8 cellular contexts compared by ENCODE assay signal in the genomic region with DNA sequence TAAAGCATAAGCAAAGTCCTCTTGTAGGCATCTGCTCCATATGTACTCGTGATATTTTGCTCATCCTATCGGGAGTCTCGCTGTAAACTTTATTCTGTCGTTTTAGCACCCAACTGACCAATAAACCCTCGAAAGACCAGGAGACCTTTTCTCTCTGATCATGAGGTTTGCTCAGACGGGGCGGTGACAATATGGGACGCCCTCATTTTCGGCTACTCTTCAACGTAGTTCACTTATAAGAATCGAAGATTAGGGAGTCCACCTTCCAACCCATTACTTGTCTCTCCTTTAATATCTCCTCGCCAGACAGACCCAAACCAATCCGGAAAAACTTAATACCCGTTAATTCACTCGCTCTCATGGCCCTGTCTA. TPM values are rescaled to one million over a fixed set of nuclear protein-coding genes. Genes with fewer than 3 reads are reported as not detected.
A peak's percentile ranks its signal among the peaks of the same experiment; 100 is the strongest.
DNase-seq lines count a peak whose midpoint lies in the region; ATAC-seq, FAIRE-seq and TF ChIP-seq lines count a peak whose summit lies in the region.
"Not testable (repeated sequence)": the region's sequence is repeated elsewhere in the genome, so short reads cannot be mapped to it uniquely, and the experiment has no call there.

No MANE protein-coding gene starts in this region.

- H3K9me3 Mint-ChIP-seq in activated B cell treated with CpG ODN at 0.5 μM for 24 hours, result not testable (repeated sequence)

- not testable (repeated sequence) for H3K4me1 ChIP-seq in esophagus (ENCODE audit: control insufficient read depth in 2 of 2, insufficient read depth in 2 of 2, low read length in 1 of 2); pancreas
- H3K4me1 ChIP-seq in HepG2 (ENCODE audit: insufficient read depth, low read length) (peaks cover 22% of the 10 kb centered on the region), upper lobe of left lung (peaks cover 0 to 12% (median 6%) of the 10 kb centered on the region in 4 donors)

- H3K27ac Mint-ChIP-seq in activated B cell treated with CpG ODN at 0.5 μM for 24 hours, result peak overlapping the region; percentile 92

- H3K4me3 Mint-ChIP-seq in activated B cell treated with CpG ODN at 0.5 μM for 24 hours, result peak overlapping the region; percentile 92

- POLR2A ChIA-PET in activated B cell treated with CpG ODN at 0.5 μM for 24 hours (lab: Charles Lee) (interaction anchor here (1.7 kb wide), 1 partner anchor 40 kb away, joined by 6 read pairs; no protein-coding TSS in a partner anchor), HepG2 (lab: Yijun Ruan, JAX) (interaction anchor here (1.2 to 1.7 kb wide), 2 partner anchors 55 to 158 kb away, joined by 3 to 10 read pairs; partner anchors contain the start of gene KPNB1)

- H3K9me3 ChIP-seq in esophagus (ENCODE audit: control insufficient read depth in 2 of 2, insufficient read depth in 1 of 2, low read depth in 1 of 2, low read length in 1 of 2); HepG2 (ENCODE audit: low read length); pancreas; upper lobe of left lung: not testable (repeated sequence)

- WGBS in esophagus, 2 donors, result 6 to 8% methylated on average over 13 to 15 of the region's 15 CpGs
- under 1% methylated on average over 15 of the region's 15 CpGs for WGBS in HepG2 (ENCODE audit: low lambda C conversion rate)
- WGBS in pancreas, 2 donors, result 9 to 10% methylated on average over 14 of the region's 15 CpGs
- WGBS in upper lobe of left lung, 2 donors, result 5 to 10% methylated on average over 15 of the region's 15 CpGs

- not testable (repeated sequence) for H2AFZ ChIP-seq in HepG2 (ENCODE audit: low read length)

- intact Hi-C loops in activated B cell treated with CpG ODN at 0.5 μM for 24 hours (cut with micrococcal nuclease), result loop anchor here (2.0 kb wide), 1 partner anchor 39 kb away; the partner anchor contains the start of gene NPEPPS
- intact Hi-C loops in HepG2 (cut with micrococcal nuclease; ENCODE audit: unreplicated experiment); pancreas (cut with DNase I): not testable (repeated sequence)

- FAIRE-seq in GM12891 (lab: Jason Lieb, UNC), result peak; percentile 23
- FAIRE-seq in HepG2 (lab: Jason Lieb, UNC), result peak; percentile 18
- FAIRE-seq in pancreas (lab: Jason Lieb, UNC), result not testable (repeated sequence)

- not testable (repeated sequence) for H3K36me3 ChIP-seq in esophagus (ENCODE audit: control insufficient read depth in 2 of 2, insufficient read depth in 2 of 2, low read length in 1 of 2); HepG2 (replicated peaks in 1 of 2; ENCODE audit: control insufficient read depth in 1 of 2, insufficient read depth in 2 of 2, low read length in 2 of 2); pancreas
- H3K36me3 ChIP-seq in upper lobe of left lung, result peaks cover 0 to 16% (median 7%) of the 10 kb centered on the region in 4 donors

- not testable (repeated sequence) for H4K20me1 ChIP-seq in HepG2 (ENCODE audit: insufficient read depth, low read length)

- H3K27me3 Mint-ChIP-seq in activated B cell treated with CpG ODN at 0.5 μM for 24 hours, result not testable (repeated sequence)

- peaks cover 12% of the 10 kb centered on the region for H3K4me1 Mint-ChIP-seq in activated B cell treated with CpG ODN at 0.5 μM for 24 hours

- peak overlapping the region; percentile 76 for H3K9ac ChIP-seq in HepG2 (ENCODE audit: insufficient read depth, low read depth, low read length)

- not testable (repeated sequence) for DNase-seq in GM12891 (ENCODE audit: insufficient read length, low spot score); LNCaP clone FGC (ENCODE audit: low read depth); activated B cell treated with CpG ODN at 0.5 μM for 24 hours; astrocyte of the spinal cord (ENCODE audit: low read depth, low spot score); pancreas; upper lobe of left lung
- peak; percentile 40 for DNase-seq in HepG2 (ENCODE audit: low spot score)

- BruUV-seq in HepG2 (replicated peaks; lab: Mats Ljungman, UMichigan), result TSS peak; percentile 92

- TF ChIP-seq EP300 in HepG2 (IDR thresholded peaks at IDR 0.05; ENCODE audit: low read depth in 2 of 2, low read length in 2 of 2); HepG2 (CRISPR knock-in tag; IDR thresholded peaks at IDR 0.05; ENCODE audit: borderline replicate concordance); upper lobe of left lung (IDR thresholded peaks at IDR 0.05): not testable (repeated sequence)

- peak overlapping the region; percentile 71 for H3K4me2 ChIP-seq in HepG2 (ENCODE audit: low read depth, low read length)

- peaks cover 11% of the 10 kb centered on the region for H3K36me3 Mint-ChIP-seq in activated B cell treated with CpG ODN at 0.5 μM for 24 hours (ENCODE audit: low read depth)

- not testable (repeated sequence) for ATAC-seq in activated B cell treated with CpG ODN at 0.5 μM for 24 hours (ENCODE audit: low read depth); pancreas; upper lobe of left lung (ENCODE audit: low FRiP score in 2 of 2)
- ATAC-seq in HepG2, result peak; percentile 12

- TF ChIP-seq CTCF in LNCaP clone FGC (IDR thresholded peaks at IDR 0.05; ENCODE audit: control insufficient read depth, extremely low read depth, insufficient read depth); activated B cell treated with CpG ODN at 0.5 μM for 24 hours (IDR thresholded peaks at IDR 0.05); astrocyte of the spinal cord (IDR thresholded peaks at IDR 0.05; ENCODE audit: low read depth, low read length); HepG2 (CRISPR knock-in tag; IDR thresholded peaks at IDR 0.05); pancreas (IDR thresholded peaks at IDR 0.05); upper lobe of left lung (IDR thresholded peaks at IDR 0.05): not testable (repeated sequence)

- H3K4me3 ChIP-seq in LNCaP clone FGC (ENCODE audit: low read depth, low read length) (peak overlapping the region; percentile 67), astrocyte of the spinal cord (ENCODE audit: low read depth, low read length) (peak overlapping the region; percentile 56), esophagus (ENCODE audit: low read depth in 1 of 2, low read length in 2 of 2) (peak overlapping the region; percentile 52 to 54), HepG2 (replicated peaks in 1 of 3; ENCODE audit: insufficient read depth in 1 of 3, low read depth in 2 of 3, low read length in 3 of 3) (peak overlapping the region; percentile 53 to 73 (median 66); a peak in 5 of 6 replicates), pancreas (peak overlapping the region; percentile 26 to 50 (median 36)), upper lobe of left lung (peak overlapping the region; percentile 47 to 59 (median 57))

- not testable (repeated sequence) for H3K79me2 ChIP-seq in HepG2 (ENCODE audit: insufficient read depth, low read length)

- not testable (repeated sequence) for H3K27me3 ChIP-seq in esophagus (ENCODE audit: control insufficient read depth in 1 of 2, insufficient read depth in 2 of 2, low read length in 2 of 2); HepG2 (ENCODE audit: control insufficient read depth in 1 of 2, insufficient read depth in 2 of 2, low read length in 2 of 2); pancreas; upper lobe of left lung

- CTCF ChIA-PET in activated B cell treated with CpG ODN at 0.5 μM for 24 hours (lab: Charles Lee), result interaction anchor here (1.7 kb wide), 1 partner anchor 123 kb away, joined by 3 read pairs; no protein-coding TSS in a partner anchor
- CTCF ChIA-PET in HepG2 (lab: Yijun Ruan, JAX; ENCODE audit: low intra/inter-chr PET ratio, low total read pairs), result not testable (repeated sequence)

- H3K27ac ChIP-seq in esophagus (ENCODE audit: low read depth in 2 of 2, low read length in 1 of 2) (peak overlapping the region; percentile 66 to 85), HepG2 (ENCODE audit: extremely low read length, insufficient read depth, low read length) (peak overlapping the region; percentile 75), pancreas (peak overlapping the region in 2 of 4 donors; percentile 69 to 78), upper lobe of left lung (peak overlapping the region; percentile 76 to 89 (median 86))

- in situ Hi-C loops in astrocyte of the spinal cord (cut with HindIII; ENCODE audit: low sequenced_read_pairs); HepG2 (cut with HindIII; ENCODE audit: extremely low pct_ligation_motif_present, low pct_unique_long_range_greater_than_20kb): not testable (repeated sequence)

- TF ChIP-seq POLR2A in GM12891 (IDR thresholded peaks at IDR 0.05; ENCODE audit: low read depth, low read length); upper lobe of left lung (IDR thresholded peaks at IDR 0.05): not testable (repeated sequence)
- peak in 1 of 2 experiments; percentile 7; a peak in 1 of 4 replicates for TF ChIP-seq POLR2A in HepG2 (IDR thresholded peaks at IDR 0.05; ENCODE audit: insufficient read depth in 1 of 2, low read depth in 2 of 2, low read length in 2 of 2)

- not testable (repeated sequence) for TF ChIP-seq RAD21 in HepG2 (CRISPR knock-in tag; IDR thresholded peaks at IDR 0.05)

RNA-seq across cellular contexts. Expression of gene NPEPPS, which starts 39.1 kb away (rescaled TPM):
- polyA plus RNA-seq in GM12891 (2012; ENCODE audit: low read depth, missing spikeins), result 84.0 TPM
- 112 and 140 TPM in 2 replicates for total RNA-seq in activated B cell treated with CpG ODN at 0.5 μM for 24 hours
- 100 to 1,000 TPM; 110 to 115 TPM for polyA plus RNA-seq in esophagus
- total RNA-seq in HepG2 (2016; rRNA removed; fragmentation: Illumina TruSeq; extraction: Trizol), result 53.5 and 122 TPM in 2 replicates
- 52.9 and 56.5 TPM in 2 replicates for total RNA-seq in HepG2 (2016; cell fraction: cytosol; rRNA removed; fragmentation: Illumina TruSeq; extraction: Trizol; ENCODE audit: low read depth)
- total RNA-seq in HepG2 (2016; cell fraction: insoluble cytoplasmic fraction; rRNA removed; fragmentation: Illumina TruSeq; extraction: Trizol), result 51.1 and 102 TPM in 2 replicates
- 31.6 and 40.1 TPM in 2 replicates for total RNA-seq in HepG2 (2016; cell fraction: membrane; rRNA removed; fragmentation: Illumina TruSeq; extraction: Trizol)
- total RNA-seq in HepG2 (2016; cell fraction: nucleus; rRNA removed; fragmentation: Illumina TruSeq; extraction: Trizol), result 93.7 and 113 TPM in 2 replicates
- polyA plus RNA-seq in HepG2 (2011; rRNA removed), result 102 and 127 TPM in 2 replicates
- 24.5 and 48.8 TPM in 2 replicates for polyA plus RNA-seq in HepG2 (2011; cell fraction: cytosol; rRNA removed)
- polyA plus RNA-seq in HepG2 (2011; cell fraction: nucleus; rRNA removed), result 228 and 260 TPM in 2 replicates
- 117 and 130 TPM in 2 replicates for polyA plus RNA-seq in HepG2 (2012)
- polyA plus RNA-seq in HepG2 (2016; cell fraction: cytosol; fragmentation: Illumina TruSeq; extraction: Trizol; ENCODE audit: low read depth), result 5.6 and 6.3 TPM in 2 replicates
- polyA plus RNA-seq in HepG2 (2016; cell fraction: insoluble cytoplasmic fraction; fragmentation: Illumina TruSeq; extraction: Trizol; ENCODE audit: low read depth), result 77.5 and 82.8 TPM in 2 replicates
- 11.5 and 15.9 TPM in 2 replicates for polyA plus RNA-seq in HepG2 (2016; cell fraction: membrane; fragmentation: Illumina TruSeq; extraction: Trizol; ENCODE audit: low read depth)
- 133 and 138 TPM in 2 replicates for polyA plus RNA-seq in HepG2 (2016; cell fraction: nucleus; fragmentation: Illumina TruSeq; extraction: Trizol; ENCODE audit: insufficient read depth, low read depth)
- 95.9 and 104 TPM in 2 replicates for polyA minus RNA-seq in HepG2 (2011; rRNA and poly(A)+ RNA removed; ENCODE audit: low replicate concordance)
- polyA minus RNA-seq in HepG2 (2011; cell fraction: cytosol; rRNA and poly(A)+ RNA removed), result 75.9 and 82.7 TPM in 2 replicates
- 198 and 217 TPM in 2 replicates for polyA minus RNA-seq in HepG2 (2011; cell fraction: nucleus; rRNA and poly(A)+ RNA removed)
- 10 to 100 TPM; 32.3 to 72.3 (median 49.7) TPM for total RNA-seq in pancreas
- polyA plus RNA-seq in pancreas, result 10 to 100 TPM; 31.9 to 35.6 TPM
- total RNA-seq in upper lobe of left lung, result 100 to 1,000 TPM in 3 of 6 donors, 10 to 100 TPM in 3; 82.8 to 359 (median 114) TPM
